8 cellular contexts compared by ENCODE assay signal in genomic region chr3:129248286-129248979, GRCh38. TPM values are rescaled to one million over a fixed set of nuclear protein-coding genes. Genes with fewer than 3 reads are reported as not detected.
DNase-seq lines count a peak whose midpoint lies in the region; ATAC-seq and TF ChIP-seq lines count a peak whose summit lies in the region.

No MANE protein-coding gene starts in this region.

- no peaks in the 10 kb centered on the region for H3K27me3 ChIP-seq in DND-41 (ENCODE audit: insufficient read depth, low read length, poor library complexity)
- no peaks in the 10 kb centered on the region for H3K27me3 ChIP-seq in PC-9 (ENCODE audit: insufficient read depth, low read depth)
- H3K27me3 ChIP-seq in ovary, result no peaks in the 10 kb centered on the region

- H3K9me3 ChIP-seq in DND-41 (ENCODE audit: insufficient read depth, low read length, severe bottlenecking) (no peaks in the 10 kb centered on the region), PC-9 (ENCODE audit: insufficient read depth, low read depth) (no peaks in the 10 kb centered on the region), ovary (no peaks in the 10 kb centered on the region)

- POLR2A ChIA-PET in PC-9 (lab: Charles Lee; ENCODE audit: unreplicated experiment), result no interaction called here

- 25 to 37% (median 25%) methylated on average over 21 of the region's 21 CpGs for WGBS in ovary, 3 donors

- peaks cover 26% of the 10 kb centered on the region for H3K4me1 ChIP-seq in DND-41 (ENCODE audit: insufficient read depth, low read length)
- H3K4me1 ChIP-seq in PC-9 (replicated peaks; ENCODE audit: insufficient read depth), result peaks cover 21% of the 10 kb centered on the region
- H3K4me1 ChIP-seq in ovary (ENCODE audit: insufficient read depth), result peaks cover 9% of the 10 kb centered on the region

- DNase-seq in DND-41 (no peak), PC-9 (peak in 1 of 2 experiments; percentile 46), epithelial cell of esophagus (ENCODE audit: low read depth) (no peak), ovary (peak in 1 of 5 donors; percentile 31), left colon (no peak), NCI-H226 (no peak)

- H3K36me3 ChIP-seq in DND-41 (ENCODE audit: insufficient read depth, low read length) (peaks cover 15% of the 10 kb centered on the region), PC-9 (ENCODE audit: low read depth) (peaks cover 14% of the 10 kb centered on the region), ovary (no peaks in the 10 kb centered on the region)

- intact Hi-C loops in PC-9 (cut with micrococcal nuclease; ENCODE audit: unreplicated experiment) (loop anchor here (2.0 kb wide), 1 partner anchor 128 kb away; the partner anchor contains the start of gene RAB43), ovary (cut with DNase I) (loop anchor here (5.0 to 10.0 kb wide), 5 partner anchors 191 to 281 kb away; partner anchors contain the start of gene CFAP92 (in 1 of the 4)), left colon (cut with DNase I, micrococcal nuclease) (loop anchor here in 1 of 2 donors (5.0 kb wide), 1 partner anchor 66 kb away; the partner anchor contains the start of gene CNBP)

- no peak for TF ChIP-seq EP300 in ovary (IDR thresholded peaks at IDR 0.05)

- CTCF ChIA-PET in PC-9 (lab: Charles Lee), result interaction anchor here (1.0 kb wide), 1 partner anchor 278 kb away, joined by 3 read pairs; no protein-coding TSS in a partner anchor

- BruUV-seq in PC-9 (replicated peaks; lab: Mats Ljungman, UMichigan), result no TSS peak

- H3K4me3 ChIP-seq in DND-41 (ENCODE audit: low read depth in 1 of 2, low read length in 2 of 2) (peak overlapping the region; percentile 75 to 77), PC-9 (peak overlapping the region; percentile 88), epithelial cell of esophagus (ENCODE audit: low read length) (peak overlapping the region; percentile 98), ovary (peak overlapping the region; percentile 81)

- H3K9ac ChIP-seq in DND-41 (ENCODE audit: low read depth, low read length), result peak overlapping the region; percentile 91

- TF ChIP-seq CTCF in DND-41 (IDR thresholded peaks at IDR 0.05; ENCODE audit: borderline replicate concordance, extremely low read depth, low read length, poor library complexity, severe bottlenecking), result no peak
- no peak for TF ChIP-seq CTCF in PC-9 (conservative IDR thresholded peaks at IDR 0.05)
- no peak for TF ChIP-seq CTCF in epithelial cell of esophagus (IDR thresholded peaks at IDR 0.05; ENCODE audit: insufficient read depth, low read depth, low read length, missing control alignments)
- no peak for TF ChIP-seq CTCF in ovary (IDR thresholded peaks at IDR 0.05)

- H3K4me2 ChIP-seq in DND-41 (ENCODE audit: insufficient read depth, low read length) (peak overlapping the region; percentile 82), PC-9 (peak overlapping the region; percentile 95)

- no peaks in the 10 kb centered on the region for H3K9me2 ChIP-seq in PC-9 (ENCODE audit: insufficient read depth)

- H4K20me1 ChIP-seq in DND-41 (ENCODE audit: insufficient read depth, low read length) (no peaks in the 10 kb centered on the region), PC-9 (ENCODE audit: insufficient read depth) (peaks cover 4% of the 10 kb centered on the region; the same call in 1 of the 2 replicates)

- H3K27ac ChIP-seq in DND-41 (ENCODE audit: low read length), result peak overlapping the region; percentile 86
- peak overlapping the region; percentile 56 for H3K27ac ChIP-seq in PC-9
- H3K27ac ChIP-seq in ovary, result no peak overlapping the region

- ATAC-seq in DND-41 (ENCODE audit: insufficient read depth, low read depth) (no peak), left colon (no peak), GM19351 (IDR thresholded peaks at IDR 0.05; ENCODE audit: unreplicated experiment) (no peak), GM18520 (IDR thresholded peaks at IDR 0.05; ENCODE audit: unreplicated experiment) (no peak)

- peaks cover 12% of the 10 kb centered on the region for H3F3A ChIP-seq in PC-9 (ENCODE audit: insufficient read depth, low read depth)

- H2AFZ ChIP-seq in DND-41 (ENCODE audit: low read depth, low read length), result peak overlapping the region; percentile 94
- peak overlapping the region; percentile 88 for H2AFZ ChIP-seq in PC-9

- no peak for TF ChIP-seq POLR2A in ovary (IDR thresholded peaks at IDR 0.05)

- H3K79me2 ChIP-seq in DND-41 (ENCODE audit: insufficient read depth, low read length) (peaks cover 33% of the 10 kb centered on the region), PC-9 (ENCODE audit: low read depth) (peaks cover 53% of the 10 kb centered on the region)

RNA-seq across cellular contexts. Expression of gene COPG1, which starts 1.0 kb away (rescaled TPM):
- total RNA-seq in PC-9 (2021) (195 and 212 TPM in 2 replicates), ovary (100 to 1,000 TPM in 5 of 7 donors, 10 to 100 TPM in 2; 49.2 to 147 (median 115) TPM), left colon (100 to 1,000 TPM; 240 to 307 TPM)
- polyA plus RNA-seq in ovary, result 100 to 1,000 TPM in 1 of 2 donors, 10 to 100 TPM in 1; 62.6 to 133 TPM

RNA-seq across cellular contexts. Expression of gene HMCES, which starts 30.2 kb away (rescaled TPM):
- total RNA-seq in PC-9 (2021) (60.9 and 62.7 TPM in 2 replicates), ovary (10 to 100 TPM; 15.5 to 44.5 (median 35.2) TPM), left colon (10 to 100 TPM; 42.3 to 44.2 TPM)
- 10 to 100 TPM; 27.5 to 44.3 TPM for polyA plus RNA-seq in ovary

Comparison
In these comparisons a context has a peak if more than half of its experiments do, and no peak if none do; other contexts are left out.
1. H3K27ac ChIP-seq: peak in DND-41 (single experiment) and PC-9 (single experiment); none in ovary (0 of 2).
2. Peak in every context shown above with its lines, with median percentiles within 50 percentile points of each other: H3K4me3 ChIP-seq.